Comparison of ENCODE assay signal across 1 cellular context in the genomic region with DNA sequence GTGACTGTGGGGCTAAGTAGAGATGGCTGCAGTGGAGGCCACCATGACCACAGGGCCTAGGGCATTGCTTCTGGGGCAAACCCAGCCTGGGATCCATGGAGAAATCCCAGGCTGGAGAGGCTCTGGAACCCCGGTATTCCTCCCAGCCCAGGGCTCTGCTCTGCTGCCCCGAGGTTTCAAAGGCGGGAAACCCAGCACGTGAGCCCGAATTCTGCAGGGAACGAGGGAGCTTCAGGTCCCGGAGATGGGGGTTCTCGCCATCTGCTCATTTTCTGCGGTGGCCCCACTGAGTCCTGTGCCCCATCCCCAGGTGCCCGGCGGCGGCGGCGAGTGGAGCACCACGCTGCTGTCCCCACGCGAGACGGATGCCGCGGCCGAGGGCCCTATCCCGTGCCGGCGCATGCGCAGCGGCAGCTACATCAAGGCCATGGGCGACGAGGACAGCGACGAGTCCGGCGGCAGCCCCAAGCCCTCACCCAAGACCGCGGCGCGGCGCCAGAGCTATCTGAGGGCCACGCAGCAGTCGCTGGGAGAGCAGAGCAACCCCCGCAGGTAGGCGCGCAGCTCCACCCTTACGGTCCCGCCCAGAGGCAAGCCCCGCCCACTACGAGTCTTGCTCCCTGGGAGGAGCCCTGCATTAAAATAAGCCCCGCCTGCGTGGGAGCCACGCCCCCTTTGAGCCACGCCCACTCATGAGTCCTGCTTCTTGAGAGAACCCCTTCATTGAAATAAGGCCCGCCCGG.
A peak's percentile ranks its signal among the peaks of the same experiment; 100 is the strongest.
TF ChIP-seq lines count a peak whose summit lies in the region.

No MANE protein-coding gene starts in this region.

TF ChIP-seq in HEK293, 187 proteins besides CTCF, POLR2A, EP300 and RAD21 (continued from another document):
- TF ChIP-seq ZNF202 (tag by site-specific recombination; IDR thresholded peaks at IDR 0.05; ENCODE audit: borderline replicate concordance) = no peak
- TF ChIP-seq KLF9 (tag by site-specific recombination; IDR thresholded peaks at IDR 0.05; ENCODE audit: low read depth) = peak; percentile 96
- no peak for TF ChIP-seq MZF1 (tag by site-specific recombination; IDR thresholded peaks at IDR 0.05; ENCODE audit: borderline replicate concordance)
TF ChIP-seq in HEK293: peak in this region for 8.
